In genomic region chr17:18140648-18141047, GRCh38 we compare ENCODE assay signal across 14 cellular contexts.
"Had no signal": no experiment of that assay in that cellular context is flagged by ENCODE, and none has a peak within 500 bp of the region (broad histone marks: within the 10 kb centered on the region; RNA-seq: fewer than 3 reads in every experiment).

No MANE protein-coding gene starts in this region.

- H3K36me3 ChIP-seq: adrenal gland, breast epithelium, SJCRH30, WERI-Rb-1 had no signal

- H3K9me3 ChIP-seq: adrenal gland, body of pancreas, breast epithelium, SJCRH30 had no signal

- H3K4me1 ChIP-seq: adrenal gland, breast epithelium had no signal

- H3K4me2 ChIP-seq: PC-9 had no signal

- H2AFZ ChIP-seq: PC-9 had no signal

- H3K27me3 ChIP-seq: adrenal gland, body of pancreas, breast epithelium had no signal

- DNase-seq: activated CD4-positive, alpha-beta T cell treated with anti-CD3 and anti-CD28 coated beads for 1 hour; activated CD4-positive, alpha-beta T cell treated with anti-CD3 and anti-CD28 coated beads, Interleukin-2, amount 50 U/mL, for 4 hours; activated T-cell treated with anti-CD3 and anti-CD28 coated beads, Interleukin-2, amount 50 U/mL, for 1 hour; NCI-H1417 treated with DMSO at 0.1 percent for 48 hours; NCI-H187 treated with DMSO at 0.1 percent for 48 hours; NCI-H524 treated with DMSO at 0.1 percent for 48 hours; T1000 had no signal

- H3K27ac ChIP-seq: adrenal gland, body of pancreas, breast epithelium, PC-9, SJCRH30, SK-N-MC, WERI-Rb-1 had no signal

- H3K4me3 ChIP-seq: adrenal gland, body of pancreas, breast epithelium, PC-9, SJCRH30, SK-N-MC had no signal
